In the genomic region with DNA sequence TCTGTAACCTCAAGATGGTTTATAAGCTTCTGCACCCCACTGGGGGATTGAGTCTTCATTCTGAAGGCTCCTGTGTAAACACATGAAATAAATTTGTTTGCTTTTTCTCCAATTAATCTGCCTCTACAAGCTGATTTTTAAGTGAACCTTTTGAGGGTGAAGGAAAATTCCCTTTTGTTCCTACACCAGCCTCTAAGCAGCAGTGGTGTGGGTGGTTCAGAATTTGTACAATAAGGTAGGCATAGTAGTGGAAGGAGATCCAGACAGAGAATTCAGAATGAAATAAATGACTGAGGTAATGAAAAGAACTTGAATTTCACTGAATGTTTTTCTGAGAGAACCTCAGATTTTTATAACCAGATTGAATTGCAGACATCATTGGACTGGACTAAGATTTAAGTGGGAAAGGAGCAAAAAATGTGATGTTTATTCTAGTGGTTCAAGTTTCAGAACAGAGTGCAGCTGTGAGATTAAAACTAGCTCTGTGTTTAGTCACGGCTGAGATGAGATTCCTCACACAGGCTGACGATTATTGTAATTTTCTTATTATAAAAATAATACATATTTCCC, we compare ENCODE assay signal across 16 cellular contexts.
"Had no signal": no experiment of that assay in that cellular context is flagged by ENCODE, and none has a peak within 500 bp of the region (broad histone marks: within the 10 kb centered on the region; RNA-seq: fewer than 3 reads in every experiment).

No MANE protein-coding gene starts in this region.

- H3K36me3 ChIP-seq: gastrocnemius medialis, heart right ventricle, tibial artery, upper lobe of right lung, vagina had no signal

- DNase-seq: cortex of kidney; dorsolateral prefrontal cortex; effector CD8-positive, alpha-beta T cell; gastrocnemius medialis; heart right ventricle; kidney glomerular epithelial cell; mammary epithelial cell; naive thymus-derived CD4-positive, alpha-beta T cell; posterior cingulate gyrus; right cardiac atrium; small intestine; stimulated activated CD4-positive, alpha-beta T cell treated with anti-CD3 and anti-CD28 coated beads, Interleukin-12 subunit alpha, Interleukin-12 subunit beta, amount 100 ng/mL, for 4 hours; stimulated activated naive CD8-positive, alpha-beta T cell treated with anti-CD3 and anti-CD28 coated beads, Interleukin-15, Interleukin-2, amounts not matched to agents 100 U/mL and 50 U/mL, for 24 hours; tibial artery; upper lobe of right lung had no signal

- H3K27me3 ChIP-seq: dorsolateral prefrontal cortex, gastrocnemius medialis, tibial artery, upper lobe of right lung, vagina had no signal

- H3K27ac ChIP-seq: dorsolateral prefrontal cortex, gastrocnemius medialis, heart right ventricle, tibial artery, upper lobe of right lung, vagina had no signal

- H3K4me3 ChIP-seq: dorsolateral prefrontal cortex, gastrocnemius medialis, heart right ventricle, tibial artery, upper lobe of right lung, vagina had no signal
